8 cellular contexts compared by ENCODE assay signal in genomic region chr4:122826000-122826595, GRCh38. TPM values are rescaled to one million over a fixed set of nuclear protein-coding genes. Genes with fewer than 3 reads are reported as not detected.
DNase-seq lines count a peak whose midpoint lies in the region; ATAC-seq and TF ChIP-seq lines count a peak whose summit lies in the region.

No MANE protein-coding gene starts in this region.

- ATAC-seq in psoas muscle = no peak
- no peak for ATAC-seq in HG02840 (IDR thresholded peaks at IDR 0.05; ENCODE audit: low FRiP score, unreplicated experiment)

- intact Hi-C loops in psoas muscle (cut with DNase I) = no loop called here

- no peak for TF ChIP-seq CTCF in GM06990 (IDR thresholded peaks at IDR 0.05; ENCODE audit: insufficient read depth, low read length, poor library complexity, severe bottlenecking)
- TF ChIP-seq CTCF in fibroblast of pulmonary artery (IDR thresholded peaks at IDR 0.05; ENCODE audit: low read length, missing control alignments) = no peak
- no peak for TF ChIP-seq CTCF in psoas muscle (IDR thresholded peaks at IDR 0.05)

- H3K27ac ChIP-seq in SJSA1 (peak overlapping the region; percentile 72), psoas muscle (peak overlapping the region; percentile 32)

- peaks cover 32% of the 10 kb centered on the region for H3K4me1 ChIP-seq in SJSA1 (replicated peaks)
- no peaks in the 10 kb centered on the region for H3K4me1 ChIP-seq in psoas muscle

- DNase-seq in GM06990 (ENCODE audit: extremely low read depth, insufficient read length) (no peak), SJSA1 (ENCODE audit: low read depth in 1 of 2, low spot score in 2 of 2) (peak in 1 of 2 experiments; percentile 42), fibroblast of pulmonary artery (ENCODE audit: low read depth) (no peak), psoas muscle (no peak), NCI-H446 (lab: John Stamatoyannopoulos, UW) (no peak), HPDE6-E6E7 (ENCODE audit: extremely low spot score) (no peak)
- no peak for DNase-seq in activated CD4-positive, CD25-positive, alpha-beta regulatory T cell (lab: John Stamatoyannopoulos, UW)

- peak overlapping the region; percentile 82 for H3K4me3 ChIP-seq in GM06990 (replicated peaks; ENCODE audit: low read depth, low read length)
- H3K4me3 ChIP-seq in SJSA1 = peak overlapping the region; percentile 88
- H3K4me3 ChIP-seq in fibroblast of pulmonary artery (replicated peaks; ENCODE audit: low read depth, low read length) = peak overlapping the region; percentile 87
- peak overlapping the region; percentile 77 for H3K4me3 ChIP-seq in psoas muscle

- no peaks in the 10 kb centered on the region for H3K9me3 ChIP-seq in SJSA1 (replicated peaks)
- H3K9me3 ChIP-seq in psoas muscle = no peaks in the 10 kb centered on the region

- 26 to 41% (median 31%) methylated on average over 21 to 23 of the region's 23 CpGs for WGBS in psoas muscle, 3 donors

- H3K27me3 ChIP-seq in GM06990 (replicated peaks; ENCODE audit: control insufficient read depth, insufficient read depth, low read length) (no peaks in the 10 kb centered on the region), SJSA1 (replicated peaks) (no peaks in the 10 kb centered on the region), psoas muscle (ENCODE audit: insufficient read depth in 3 of 3, low read length in 2 of 3) (peaks cover 0 to 45% (median 12%) of the 10 kb centered on the region in 3 donors)

- no peaks in the 10 kb centered on the region for H3K36me3 ChIP-seq in GM06990 (ENCODE audit: control insufficient read depth, insufficient read depth, low read length)
- H3K36me3 ChIP-seq in SJSA1 = peaks cover 19% of the 10 kb centered on the region
- no peaks in the 10 kb centered on the region for H3K36me3 ChIP-seq in psoas muscle (ENCODE audit: insufficient read depth in 1 of 2, low read depth in 1 of 2)

RNA-seq across cellular contexts. Expression of gene FGF2, which starts 0.5 kb away (rescaled TPM):
- 34.9 and 42.9 TPM in 2 replicates for total RNA-seq in SJSA1 (2014; rRNA removed; shearing (Covaris generic))
- 1 to 10 TPM; 2.0 to 3.7 (median 2.9) TPM for total RNA-seq in psoas muscle
- polyA plus RNA-seq in psoas muscle = 1 to 10 TPM in 1 of 3 donors, under 1 TPM in 2; 0.86 to 1.3 (median 0.94) TPM
